In genomic region chr4:158202475-158202874, GRCh38 we compare ENCODE assay signal across 16 cellular contexts.
"Had no signal": no experiment of that assay in that cellular context is flagged by ENCODE, and none has a peak within 500 bp of the region (broad histone marks: within the 10 kb centered on the region; RNA-seq: fewer than 3 reads in every experiment).

No MANE protein-coding gene starts in this region.

- H3K27me3 Mint-ChIP-seq: stimulated activated naive CD8-positive, alpha-beta T cell treated with anti-CD3 and anti-CD28 coated beads, Interleukin-15, amount 100 ng/mL, for 72 hours had no signal

- H3K9me3 Mint-ChIP-seq: stimulated activated naive CD8-positive, alpha-beta T cell treated with anti-CD3 and anti-CD28 coated beads, Interleukin-15, amount 100 ng/mL, for 72 hours; T-helper 2 cell treated with Interferon-gamma antibody and Interleukin-4, amounts not matched to agents 5 μg/mL and 100 μg/mL, for 36 hours had no signal

- H3K27ac ChIP-seq: prostate gland, skin epidermis had no signal

- H3K4me3 ChIP-seq: prostate gland, skin epidermis had no signal

- H3K4me3 Mint-ChIP-seq: stimulated activated naive CD8-positive, alpha-beta T cell treated with anti-CD3 and anti-CD28 coated beads, Interleukin-15, amount 100 ng/mL, for 72 hours; T-helper 2 cell treated with Interferon-gamma antibody and Interleukin-4, amounts not matched to agents 5 μg/mL and 100 μg/mL, for 36 hours had no signal

- H3K9me3 ChIP-seq: prostate gland had no signal

- H3K27ac Mint-ChIP-seq: T-helper 2 cell treated with Interferon-gamma antibody and Interleukin-4, amounts not matched to agents 5 μg/mL and 100 μg/mL, for 36 hours had no signal

- H3K36me3 ChIP-seq: prostate gland had no signal

- H3K4me1 Mint-ChIP-seq: stimulated activated naive CD8-positive, alpha-beta T cell treated with anti-CD3 and anti-CD28 coated beads, Interleukin-15, amount 100 ng/mL, for 72 hours had no signal

- ATAC-seq: esophagus mucosa; right cardiac atrium; stimulated activated naive CD8-positive, alpha-beta T cell treated with anti-CD3 and anti-CD28 coated beads, Interleukin-15, amount 100 ng/mL, for 72 hours had no signal

- H3K4me1 ChIP-seq: prostate gland had no signal

- DNase-seq: activated CD4-positive, CD25-positive, alpha-beta regulatory T cell treated with anti-CD3 and anti-CD28 coated beads, Interleukin-2, amount 50 U/mL, for 72 hours; activated naive CD4-positive, alpha-beta T cell treated with Interleukin-2 at 50 U/mL for 16 hours; activated T-cell treated with anti-CD3 and anti-CD28 coated beads for 4 hours; anterior cingulate cortex; cerebellar nuclear complex; dermis blood vessel endothelial cell; glutamatergic neuron; right cardiac atrium; stimulated activated CD4-positive, alpha-beta T cell treated with anti-CD3 and anti-CD28 coated beads, Interleukin-4, amount 100 ng/mL, for 4 hours; stimulated activated CD8-positive, alpha-beta memory T cell treated with anti-CD3 and anti-CD28 coated beads, Interleukin-4, amount 100 ng/mL, for 48 hours; stimulated activated naive CD8-positive, alpha-beta T cell treated with anti-CD3 and anti-CD28 coated beads, Interleukin-15, amount 100 ng/mL, for 72 hours; SW 1271 had no signal
